ENCODE assay signal across 36 cellular contexts in the genomic region with DNA sequence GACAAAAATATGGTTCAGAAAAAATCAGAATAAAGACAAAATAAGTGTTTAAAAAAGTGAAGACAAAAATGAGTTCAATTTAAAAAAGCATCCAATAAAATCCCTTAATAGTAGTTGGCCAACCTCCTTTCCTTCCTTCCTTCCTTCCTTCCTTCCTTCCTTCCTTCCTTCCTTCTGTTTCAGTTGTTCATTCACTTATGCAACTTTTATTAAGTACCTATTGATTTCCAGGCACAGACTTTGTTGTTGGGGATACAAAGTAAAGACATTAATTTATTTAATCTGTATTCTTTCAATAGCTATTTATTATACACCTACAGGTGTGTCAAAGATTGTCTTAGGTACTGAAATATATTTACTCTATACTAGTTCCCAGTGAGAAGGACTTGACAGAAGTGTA. TPM values are rescaled to one million over a fixed set of nuclear protein-coding genes. Genes with fewer than 3 reads are reported as not detected.
A peak's percentile ranks its signal among the peaks of the same experiment; 100 is the strongest.
DNase-seq lines count a peak whose midpoint lies in the region; FAIRE-seq and TF ChIP-seq lines count a peak whose summit lies in the region.
"Had no signal": no experiment of that assay in that cellular context is flagged by ENCODE, and none has a peak within 500 bp of the region (broad histone marks: within the 10 kb centered on the region; RNA-seq: fewer than 3 reads in every experiment).

No MANE protein-coding gene starts in this region.

- H3K9me3 ChIP-seq in A673 (ENCODE audit: low read depth, low read length, poor library complexity, severe bottlenecking) (no peaks in the 10 kb centered on the region), SK-N-MC (ENCODE audit: low read depth, low read length) (no peaks in the 10 kb centered on the region)
- H3K9me3 ChIP-seq: A549, BE2C had no signal

- intact Hi-C loops in A673 (cut with micrococcal nuclease; ENCODE audit: unreplicated experiment), result no loop called here

- CTCF ChIA-PET in A673 (lab: Charles Lee), result no interaction called here

- TF ChIP-seq CTCF in A673 (conservative IDR thresholded peaks at IDR 0.05; ENCODE audit: low read depth, low read length) (no peak), HFFc6 (IDR thresholded peaks at IDR 0.05) (no peak)

- no peaks in the 10 kb centered on the region for H3K27me3 ChIP-seq in A673 (replicated peaks; ENCODE audit: insufficient read depth, low read depth, low read length, poor library complexity)
- H3K27me3 ChIP-seq: BLaER1; BLaER1 treated with 17β-estradiol and CSF1 and Interleukin-3, amounts not matched to agents 10 nM and 100 nM had no signal

- DNase-seq in A673 (ENCODE audit: low spot score) (peak; percentile 86), SK-N-MC (ENCODE audit: low read depth, low spot score) (no peak), epidermal melanocyte (ENCODE audit: insufficient read length, low spot score) (no peak), NCI-H2227 treated with DMSO at 0.1 percent for 48 hours (lab: John Stamatoyannopoulos, UW) (no peak), HFFc6 (no peak)
- DNase-seq: 8988T; ACHN; AML-193; BE2C; C1 segment of cervical spinal cord; Caco-2; Calu3; CD4-positive, alpha-beta memory T cell; CD4-positive, alpha-beta T cell; CD4-positive, CD25-positive, alpha-beta regulatory T cell; CD8-positive, alpha-beta memory T cell; CD8-positive, alpha-beta T cell; COR-L47; DMS 273 treated with DMSO at 0.1 percent for 48 hours; DMS153; DMS53; DMS79; DMS79 treated with DMSO at 0.1 percent for 48 hours; DND-41; EL had no signal

- no peaks in the 10 kb centered on the region for H3K36me3 Mint-ChIP-seq in HFFc6 (ENCODE audit: low read depth)
- H3K36me3 Mint-ChIP-seq: CD14-positive monocyte; CD4-positive, alpha-beta memory T cell; CD4-positive, CD25-positive, alpha-beta regulatory T cell; CD8-positive, alpha-beta memory T cell; CD8-positive, alpha-beta T cell had no signal

- no peak overlapping the region for H3K4me3 Mint-ChIP-seq in HFFc6
- H3K4me3 Mint-ChIP-seq: B cell; CD14-positive monocyte; CD4-positive, alpha-beta memory T cell; CD4-positive, alpha-beta T cell; CD8-positive, alpha-beta memory T cell; CD8-positive, alpha-beta T cell had no signal

- no peak overlapping the region for H3K27ac Mint-ChIP-seq in HFFc6
- H3K27ac Mint-ChIP-seq: B cell; CD14-positive monocyte; CD4-positive, alpha-beta memory T cell; CD4-positive, alpha-beta T cell; CD4-positive, CD25-positive, alpha-beta regulatory T cell; CD8-positive, alpha-beta memory T cell; CD8-positive, alpha-beta T cell had no signal

- BruUV-seq in A673 (replicated peaks; lab: Mats Ljungman, UMichigan), result no TSS peak

- no peaks in the 10 kb centered on the region for H3K27me3 Mint-ChIP-seq in HFFc6 (ENCODE audit: insufficient read depth)

- peaks cover 6% of the 10 kb centered on the region; the same call in 1 of the 2 replicates for H3K4me1 Mint-ChIP-seq in HFFc6 (ENCODE audit: low read depth)

- FAIRE-seq in colon (lab: Jason Lieb, UNC), result peak; percentile 62
- FAIRE-seq: A549, D721Med had no signal

- POLR2A ChIA-PET in A673 (lab: Charles Lee; ENCODE audit: low non-redundant PET), result interaction anchor here (0.6 kb wide), 1 partner anchor 1884 kb away, joined by 4 read pairs; no protein-coding TSS in a partner anchor

- H3K36me3 ChIP-seq in A673 (ENCODE audit: insufficient read depth, low read length, poor library complexity, severe bottlenecking) (peaks cover 16% of the 10 kb centered on the region), SK-N-MC (ENCODE audit: insufficient read depth, low read length) (peaks cover 4% of the 10 kb centered on the region; the same call in 1 of the 2 replicates)
- H3K36me3 ChIP-seq: BE2C; BLaER1; BLaER1 treated with 17β-estradiol and CSF1 and Interleukin-3, amounts not matched to agents 10 nM and 100 nM had no signal

- peak overlapping the region; percentile 96 for H3K27ac ChIP-seq in A673 (ENCODE audit: low read depth, low read length, poor library complexity, severe bottlenecking)
- peak overlapping the region; percentile 97 for H3K27ac ChIP-seq in SK-N-MC
- H3K27ac ChIP-seq: 22Rv1; A549; BLaER1; BLaER1 treated with 17β-estradiol and CSF1 and Interleukin-3, amounts not matched to agents 10 nM and 100 nM; C4-2B had no signal

- no peak overlapping the region for H3K4me3 ChIP-seq in A673 (ENCODE audit: low read depth, low read length, poor library complexity, severe bottlenecking)
- peak overlapping the region; percentile 23; the same call in 1 of the 2 replicates for H3K4me3 ChIP-seq in SK-N-MC
- H3K4me3 ChIP-seq: A549; BLaER1; BLaER1 treated with 17β-estradiol and CSF1 and Interleukin-3, amounts not matched to agents 10 nM and 100 nM had no signal

- H3K9me3 Mint-ChIP-seq in HFFc6, result no peaks in the 10 kb centered on the region
- H3K9me3 Mint-ChIP-seq: CD4-positive, alpha-beta memory T cell; CD4-positive, alpha-beta T cell; CD4-positive, CD25-positive, alpha-beta regulatory T cell; CD8-positive, alpha-beta memory T cell; CD8-positive, alpha-beta T cell had no signal

- peaks cover 35% of the 10 kb centered on the region for H3K4me1 ChIP-seq in A673 (ENCODE audit: insufficient read depth, low read length, poor library complexity, severe bottlenecking)
- H3K4me1 ChIP-seq: A549; BE2C; BLaER1; BLaER1 treated with 17β-estradiol and CSF1 and Interleukin-3, amounts not matched to agents 10 nM and 100 nM; Caco-2 had no signal

- H3K9ac ChIP-seq in SK-N-MC (ENCODE audit: insufficient read length), result no peak overlapping the region
- H3K9ac ChIP-seq: BLaER1; BLaER1 treated with 17β-estradiol and CSF1 and Interleukin-3, amounts not matched to agents 10 nM and 100 nM had no signal

RNA-seq across cellular contexts. Expression of gene LIPI, which starts 2.4 kb away (rescaled TPM):
- 123 and 138 TPM in 2 replicates for total RNA-seq in A673 (2021)
- total RNA-seq in HFFc6 (2021; fragmentation: NEBNext Ultra II Directional; extraction: Animal tissue kit (Norgen Biotek cat#: 25700)), result not detected
- total RNA-seq: A172; B cell; Caco-2; Calu3; CD4-positive, alpha-beta memory T cell; CD4-positive, alpha-beta T cell; CD4-positive, CD25-positive, alpha-beta regulatory T cell; CD8-positive, alpha-beta memory T cell; CD8-positive, alpha-beta T cell; Daoy had no signal

RNA-seq across cellular contexts. Expression of gene RBM11, which starts 2.8 kb away (rescaled TPM):
- total RNA-seq in A673 (2021), result 319 TPM in 2 replicates
- total RNA-seq in HFFc6 (2021; fragmentation: NEBNext Ultra II Directional; extraction: Animal tissue kit (Norgen Biotek cat#: 25700)), result not detected
- total RNA-seq: A172 had no signal

Comparison
In these comparisons a context has a peak if more than half of its experiments do, and no peak if none do; other contexts are left out.
1. RNA of gene LIPI, which starts 2.4 kb away (total RNA-seq): 123 to 138 TPM in A673; not detected in HFFc6; every median in the first group is over 100 times any median in the second.
2. RNA of gene RBM11, which starts 2.8 kb away (total RNA-seq): 319 TPM in A673; not detected in HFFc6; every median in the first group is over 100 times any median in the second.